Comparison of ENCODE assay signal across 8 cellular contexts in the genomic region with DNA sequence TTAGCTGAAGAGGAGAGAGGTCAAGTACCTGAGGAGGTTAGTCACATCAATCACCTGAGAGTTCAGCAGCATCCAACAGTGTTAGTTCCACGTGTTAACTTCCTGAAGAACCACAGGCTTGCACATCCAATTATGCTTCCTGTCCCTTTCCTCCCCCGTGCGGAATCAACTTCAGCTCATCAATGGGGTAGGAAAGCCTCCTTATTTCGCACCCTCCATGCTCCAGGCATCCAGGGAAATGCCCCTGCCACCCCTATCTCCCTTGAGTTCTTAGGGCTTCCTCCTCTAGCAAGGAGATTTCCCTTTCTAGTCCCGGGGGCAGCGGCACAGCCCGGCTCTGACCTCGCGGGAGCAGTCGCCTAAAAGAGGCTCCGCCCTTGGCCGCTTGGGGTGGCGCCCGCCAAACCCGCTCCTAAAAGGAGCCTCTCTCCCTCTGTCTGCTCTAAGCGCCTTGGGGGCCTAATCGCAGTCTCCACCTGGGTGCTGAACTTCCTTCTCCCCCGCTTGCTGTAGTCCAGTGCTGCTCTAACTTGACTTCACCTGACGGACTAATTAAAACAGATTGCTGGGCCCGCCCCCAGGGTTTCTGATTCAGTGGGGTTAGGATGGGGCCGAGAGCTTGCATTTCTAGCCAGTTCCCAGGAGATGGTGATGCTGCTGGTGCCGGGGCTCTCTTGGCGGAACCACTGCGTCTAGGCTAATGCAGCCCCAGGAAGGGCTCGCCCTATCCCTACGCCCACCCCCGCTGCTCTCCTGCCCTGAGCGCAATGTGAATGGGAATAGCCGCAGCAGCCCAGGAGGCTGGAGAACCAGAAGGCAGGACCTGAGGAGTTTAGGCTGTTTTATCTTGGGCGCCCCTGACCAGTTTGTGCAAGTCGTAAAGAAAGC. TPM values are rescaled to one million over a fixed set of nuclear protein-coding genes. Genes with fewer than 3 reads are reported as not detected.
DNase-seq lines count a peak whose midpoint lies in the region; ATAC-seq and TF ChIP-seq lines count a peak whose summit lies in the region.

No MANE protein-coding gene starts in this region.

- CTCF ChIA-PET in CD4-positive, alpha-beta memory T cell (lab: Charles Lee; ENCODE audit: partially characterized antibody) = interaction anchor here (1.2 kb wide), 1 partner anchor 10 kb away, joined by 3 read pairs; no protein-coding TSS in a partner anchor

- H3K27ac Mint-ChIP-seq in CD4-positive, alpha-beta memory T cell = peak overlapping the region in 6 of 7 donors; percentile 38 to 77 (median 72)
- H3K27ac Mint-ChIP-seq in activated naive CD8-positive, alpha-beta T cell treated with anti-CD3 and anti-CD28 coated beads, Interleukin-2, amount 10 ng/mL, durations not matched to agents 7 days and 5 days = peak overlapping the region; percentile 35
- peak overlapping the region; percentile 43 for H3K27ac Mint-ChIP-seq in stimulated activated effector memory CD8-positive, alpha-beta T cell treated with anti-CD3 and anti-CD28 coated beads, Interleukin-12 subunit alpha, Interleukin-12 subunit beta, amount 100 ng/mL, for 72 hours

- peaks cover 43 to 76% (median 56%) of the 10 kb centered on the region in 4 donors for H3K4me1 Mint-ChIP-seq in CD4-positive, alpha-beta memory T cell
- peaks cover 58% of the 10 kb centered on the region for H3K4me1 Mint-ChIP-seq in activated naive CD8-positive, alpha-beta T cell treated with anti-CD3 and anti-CD28 coated beads, Interleukin-2, amount 10 ng/mL, durations not matched to agents 7 days and 5 days
- peaks cover 58% of the 10 kb centered on the region for H3K4me1 Mint-ChIP-seq in stimulated activated effector memory CD8-positive, alpha-beta T cell treated with anti-CD3 and anti-CD28 coated beads, Interleukin-12 subunit alpha, Interleukin-12 subunit beta, amount 100 ng/mL, for 72 hours

- H3K27me3 ChIP-seq in CD4-positive, alpha-beta memory T cell (ENCODE audit: insufficient read depth, low read length) = no peaks in the 10 kb centered on the region
- peaks cover 76% of the 10 kb centered on the region for H3K27me3 ChIP-seq in iPS-20b (ENCODE audit: insufficient read depth, low read length)
- no peaks in the 10 kb centered on the region; the same call in 1 of the 2 replicates for H3K27me3 ChIP-seq in SJCRH30

- H3K27ac ChIP-seq in CD4-positive, alpha-beta memory T cell (ENCODE audit: low read depth, low read length) = no peak overlapping the region
- H3K27ac ChIP-seq in iPS-20b (ENCODE audit: low read length) (no peak overlapping the region), SJCRH30 (no peak overlapping the region)

- no peaks in the 10 kb centered on the region for H3K36me3 ChIP-seq in CD4-positive, alpha-beta memory T cell (ENCODE audit: insufficient read depth, low read length)
- H3K36me3 ChIP-seq in iPS-20b (ENCODE audit: insufficient read depth, low read depth, low read length) (no peaks in the 10 kb centered on the region), SJCRH30 (peaks cover 5% of the 10 kb centered on the region)

- no peaks in the 10 kb centered on the region for H3K27me3 Mint-ChIP-seq in CD4-positive, alpha-beta memory T cell
- H3K27me3 Mint-ChIP-seq in activated naive CD8-positive, alpha-beta T cell treated with anti-CD3 and anti-CD28 coated beads, Interleukin-2, amount 10 ng/mL, durations not matched to agents 7 days and 5 days = no peaks in the 10 kb centered on the region

- intact Hi-C loops in CD4-positive, alpha-beta memory T cell (cut with micrococcal nuclease) = loop anchor here (10.0 kb wide), 1 partner anchor 747 kb away; a partner anchor contains a TSS

- TF ChIP-seq POLR2A in GM19193 (IDR thresholded peaks at IDR 0.05; ENCODE audit: extremely low read depth, insufficient read depth, insufficient read length) = peak; percentile 59

- peak in 1 of 5 donors; percentile 16 for DNase-seq in CD4-positive, alpha-beta memory T cell
- peak; percentile 72 for DNase-seq in NCI-H69 (lab: John Stamatoyannopoulos, UW)
- DNase-seq in activated naive CD8-positive, alpha-beta T cell treated with anti-CD3 and anti-CD28 coated beads, Interleukin-2, amount 10 ng/mL, durations not matched to agents 7 days and 5 days = peak; percentile 61
- DNase-seq in stimulated activated effector memory CD8-positive, alpha-beta T cell treated with anti-CD3 and anti-CD28 coated beads, Interleukin-12 subunit alpha, Interleukin-12 subunit beta, amount 100 ng/mL, for 72 hours (ENCODE audit: low spot score in 2 of 2) = no peak
- DNase-seq in SJCRH30 = no peak

- no peaks in the 10 kb centered on the region for H3K9me3 Mint-ChIP-seq in CD4-positive, alpha-beta memory T cell
- H3K9me3 Mint-ChIP-seq in activated naive CD8-positive, alpha-beta T cell treated with anti-CD3 and anti-CD28 coated beads, Interleukin-2, amount 10 ng/mL, durations not matched to agents 7 days and 5 days = no peaks in the 10 kb centered on the region
- no peaks in the 10 kb centered on the region for H3K9me3 Mint-ChIP-seq in stimulated activated effector memory CD8-positive, alpha-beta T cell treated with anti-CD3 and anti-CD28 coated beads, Interleukin-12 subunit alpha, Interleukin-12 subunit beta, amount 100 ng/mL, for 72 hours

- POLR2A ChIA-PET in CD4-positive, alpha-beta memory T cell (lab: Charles Lee; ENCODE audit: partially characterized antibody) = interaction anchor here (0.8 to 1.6 kb wide), 4 partner anchors 10 to 139 kb away, joined by 3 to 4 read pairs (median 3); no protein-coding TSS in a partner anchor
- POLR2A ChIA-PET in activated naive CD8-positive, alpha-beta T cell treated with anti-CD3 and anti-CD28 coated beads, Interleukin-2, amount 10 ng/mL, durations not matched to agents 7 days and 5 days (lab: Charles Lee) = interaction anchor here (0.6 to 2.5 kb wide), 6 partner anchors 10 to 197 kb away, joined by 4 to 12 read pairs (median 4); a partner anchor contains a TSS

- H3K4me1 ChIP-seq in CD4-positive, alpha-beta memory T cell (ENCODE audit: insufficient read depth, low read length) = peaks cover 57% of the 10 kb centered on the region
- H3K4me1 ChIP-seq in iPS-20b (ENCODE audit: insufficient read depth, low read length) = peaks cover 22% of the 10 kb centered on the region
- peaks cover 7% of the 10 kb centered on the region for H3K4me1 ChIP-seq in SJCRH30

- H3K36me3 Mint-ChIP-seq in CD4-positive, alpha-beta memory T cell = peaks cover 0 to 4% of the 10 kb centered on the region in 2 donors
- peaks cover 7% of the 10 kb centered on the region for H3K36me3 Mint-ChIP-seq in activated naive CD8-positive, alpha-beta T cell treated with anti-CD3 and anti-CD28 coated beads, Interleukin-2, amount 10 ng/mL, durations not matched to agents 7 days and 5 days
- H3K36me3 Mint-ChIP-seq in stimulated activated effector memory CD8-positive, alpha-beta T cell treated with anti-CD3 and anti-CD28 coated beads, Interleukin-12 subunit alpha, Interleukin-12 subunit beta, amount 100 ng/mL, for 72 hours = peaks cover 20% of the 10 kb centered on the region

- peak overlapping the region; percentile 15 to 42 for H3K4me3 ChIP-seq in CD4-positive, alpha-beta memory T cell (ENCODE audit: low read length in 2 of 2)
- peak overlapping the region; percentile 75 for H3K4me3 ChIP-seq in iPS-20b (ENCODE audit: low read length)
- H3K4me3 ChIP-seq in SJCRH30 = no peak overlapping the region

- peak overlapping the region; percentile 70 to 89 (median 76) for H3K4me3 Mint-ChIP-seq in CD4-positive, alpha-beta memory T cell
- H3K4me3 Mint-ChIP-seq in activated naive CD8-positive, alpha-beta T cell treated with anti-CD3 and anti-CD28 coated beads, Interleukin-2, amount 10 ng/mL, durations not matched to agents 7 days and 5 days = peak overlapping the region; percentile 76
- peak overlapping the region; percentile 73 for H3K4me3 Mint-ChIP-seq in stimulated activated effector memory CD8-positive, alpha-beta T cell treated with anti-CD3 and anti-CD28 coated beads, Interleukin-12 subunit alpha, Interleukin-12 subunit beta, amount 100 ng/mL, for 72 hours

- peak; percentile 17 for ATAC-seq in activated naive CD8-positive, alpha-beta T cell treated with anti-CD3 and anti-CD28 coated beads, Interleukin-2, amount 10 ng/mL, durations not matched to agents 7 days and 5 days (ENCODE audit: low read depth)
- ATAC-seq in stimulated activated effector memory CD8-positive, alpha-beta T cell treated with anti-CD3 and anti-CD28 coated beads, Interleukin-12 subunit alpha, Interleukin-12 subunit beta, amount 100 ng/mL, for 72 hours = peak; percentile 14
- no peak for ATAC-seq in GM21717 (IDR thresholded peaks at IDR 0.05; ENCODE audit: unreplicated experiment)

- H3K9ac ChIP-seq in iPS-20b (ENCODE audit: low read depth, low read length) = peak overlapping the region; percentile 51; the same call in 1 of the 2 replicates

- H3K9me3 ChIP-seq in CD4-positive, alpha-beta memory T cell (ENCODE audit: control insufficient read depth in 1 of 2, low read length in 2 of 2) = no peaks in the 10 kb centered on the region
- no peaks in the 10 kb centered on the region for H3K9me3 ChIP-seq in iPS-20b (ENCODE audit: insufficient read depth, low read depth, low read length)
- H3K9me3 ChIP-seq in SJCRH30 (replicated peaks) = no peaks in the 10 kb centered on the region

RNA-seq across cellular contexts. Expression of a gene that starts 3.4 kb away (rescaled TPM):
- 10 to 100 TPM; 18.2 to 19.4 TPM for total RNA-seq in CD4-positive, alpha-beta memory T cell
- under 1 TPM; 0.03 to 0.57 TPM for polyA plus RNA-seq in CD4-positive, alpha-beta memory T cell
- 10 to 100 TPM; 19.9 to 21.0 TPM for total RNA-seq in activated naive CD8-positive, alpha-beta T cell treated with anti-CD3 and anti-CD28 coated beads, Interleukin-2, amount 10 ng/mL, durations not matched to agents 7 days and 5 days
- 13.6 and 16.3 TPM in 2 replicates for total RNA-seq in SJCRH30 (2014; rRNA removed; shearing (Covaris generic))

RNA-seq across cellular contexts. Expression of a gene that starts 54.6 kb away (rescaled TPM):
- 10 to 100 TPM; 52.2 to 55.5 TPM for total RNA-seq in CD4-positive, alpha-beta memory T cell
- polyA plus RNA-seq in CD4-positive, alpha-beta memory T cell = 100 to 1,000 TPM; 185 to 199 TPM
- total RNA-seq in activated naive CD8-positive, alpha-beta T cell treated with anti-CD3 and anti-CD28 coated beads, Interleukin-2, amount 10 ng/mL, durations not matched to agents 7 days and 5 days = 10 to 100 TPM; 71.6 to 77.7 TPM
- total RNA-seq in SJCRH30 (2014; rRNA removed; shearing (Covaris generic)) = 100 and 105 TPM in 2 replicates

Comparison
In these comparisons a context has a peak if more than half of its experiments do, and no peak if none do; other contexts are left out.
1. DNase-seq: peak in NCI-H69 (single experiment) and activated naive CD8-positive, alpha-beta T cell treated with anti-CD3 and anti-CD28 coated beads, Interleukin-2, amount 10 ng/mL, durations not matched to agents 7 days and 5 days (single experiment); none in stimulated activated effector memory CD8-positive, alpha-beta T cell treated with anti-CD3 and anti-CD28 coated beads, Interleukin-12 subunit alpha, Interleukin-12 subunit beta, amount 100 ng/mL, for 72 hours (0 of 2) and SJCRH30 (0 of 2).
2. Peak in every context shown above with its lines, with median percentiles within 50 percentile points of each other: H3K27ac Mint-ChIP-seq and H3K4me3 Mint-ChIP-seq.